ENCODE assay signal across 8 cellular contexts in genomic region chr3:171458857-171459129, GRCh38. TPM values are rescaled to one million over a fixed set of nuclear protein-coding genes. Genes with fewer than 3 reads are reported as not detected.
DNase-seq lines count a peak whose midpoint lies in the region; ATAC-seq, FAIRE-seq and TF ChIP-seq lines count a peak whose summit lies in the region.

No MANE protein-coding gene starts in this region.

- TF ChIP-seq CTCF in CD14-positive monocyte (IDR thresholded peaks at IDR 0.05) (no peak), MM.1S (IDR thresholded peaks at IDR 0.05; ENCODE audit: low read length) (no peak), endothelial cell of umbilical vein (IDR thresholded peaks at IDR 0.05; ENCODE audit: extremely low read depth in 1 of 2, insufficient read depth in 1 of 2, low read depth in 1 of 2, low read length in 2 of 2) (no peak)

- H3K27ac Mint-ChIP-seq in CD14-positive monocyte: peak overlapping the region in 1 of 7 donors; percentile 10

- H3K4ac ChIP-seq in neuronal stem cell (ENCODE audit: low read length): no peak overlapping the region

- DNase-seq in CD14-positive monocyte (ENCODE audit: low spot score) (no peak), MM.1S (no peak), endothelial cell of umbilical vein (ENCODE audit: low read depth, low spot score) (no peak), neuronal stem cell (ENCODE audit: low spot score) (peak; percentile 8), OCI-M2 (lab: John Stamatoyannopoulos, UW; ENCODE audit: unreplicated experiment) (no peak), NCI-H1694 (lab: John Stamatoyannopoulos, UW) (no peak), GM12892 (ENCODE audit: insufficient read length) (no peak)

- no peaks in the 10 kb centered on the region for H3K9me2 ChIP-seq in MM.1S (replicated peaks; ENCODE audit: insufficient read depth, low read length)

- no peaks in the 10 kb centered on the region for H3K27me3 ChIP-seq in MM.1S (replicated peaks; ENCODE audit: insufficient read depth, low read length)
- no peaks in the 10 kb centered on the region for H3K27me3 ChIP-seq in endothelial cell of umbilical vein (ENCODE audit: control insufficient read depth in 2 of 2, insufficient read depth in 2 of 2, low read length in 2 of 2)
- peaks cover 0 to 32% (median 0%) of the 10 kb centered on the region in 3 experiments for H3K27me3 ChIP-seq in neuronal stem cell (ENCODE audit: control insufficient read depth in 3 of 3, insufficient read depth in 3 of 3, low read depth in 1 of 3, low read length in 3 of 3)

- H2BK15ac ChIP-seq in neuronal stem cell (ENCODE audit: low read length): no peak overlapping the region

- H3K4me1 ChIP-seq in MM.1S (ENCODE audit: low read length): peaks cover 5% of the 10 kb centered on the region
- H3K4me1 ChIP-seq in endothelial cell of umbilical vein (ENCODE audit: control insufficient read depth, extremely low read depth, insufficient read depth, low read length): peaks cover 25% of the 10 kb centered on the region
- peaks cover 11 to 13% of the 10 kb centered on the region in 2 donors for H3K4me1 ChIP-seq in neuronal stem cell (ENCODE audit: control insufficient read depth in 2 of 2, insufficient read depth in 1 of 2, low read depth in 1 of 2, low read length in 2 of 2)

- no peaks in the 10 kb centered on the region for H3F3A ChIP-seq in MM.1S (ENCODE audit: insufficient read depth, low read length)

- FAIRE-seq in endothelial cell of umbilical vein (lab: Jason Lieb, UNC) (peak; percentile 12), GM12892 (lab: Jason Lieb, UNC) (no peak)

- H2AK5ac ChIP-seq in neuronal stem cell (ENCODE audit: low read depth, low read length): no peak overlapping the region

- POLR2A ChIA-PET in endothelial cell of umbilical vein (lab: Charles Lee): no interaction called here

- H3K9me3 ChIP-seq in MM.1S (replicated peaks; ENCODE audit: insufficient read depth, low read length) (no peaks in the 10 kb centered on the region), endothelial cell of umbilical vein (replicated peaks; ENCODE audit: control insufficient read depth, insufficient read depth, low read length) (no peaks in the 10 kb centered on the region), neuronal stem cell (replicated peaks in 1 of 2; ENCODE audit: control insufficient read depth in 2 of 2, insufficient read depth in 1 of 2, low read depth in 1 of 2, low read length in 2 of 2) (peaks cover 0 to 6% of the 10 kb centered on the region in 2 donors)

- H2BK12ac ChIP-seq in neuronal stem cell (ENCODE audit: low read length): no peak overlapping the region

- CTCF ChIA-PET in endothelial cell of umbilical vein (lab: Charles Lee): interaction anchor here (1.1 to 3.6 kb wide), 2 partner anchors 93 to 271 kb away, joined by 3 to 27 read pairs; no protein-coding TSS in a partner anchor

- H3K27me3 Mint-ChIP-seq in CD14-positive monocyte (ENCODE audit: low read depth in 3 of 3): peaks cover 49 to 58% (median 50%) of the 10 kb centered on the region in 3 donors

- H3K9ac ChIP-seq in MM.1S (ENCODE audit: low read length) (no peak overlapping the region), endothelial cell of umbilical vein (replicated peaks; ENCODE audit: extremely low read depth, insufficient read depth, low read length) (peak overlapping the region; percentile 51), neuronal stem cell (ENCODE audit: low read depth, low read length, poor library complexity) (no peak overlapping the region)

- H3K4me3 ChIP-seq in MM.1S (ENCODE audit: low read length) (peak overlapping the region; percentile 89), endothelial cell of umbilical vein (replicated peaks in 1 of 3; ENCODE audit: insufficient read depth in 1 of 3, low read depth in 1 of 3, low read length in 3 of 3) (peak overlapping the region; percentile 74 to 91 (median 89)), neuronal stem cell (ENCODE audit: low read length in 2 of 2) (peak overlapping the region; percentile 82 to 89)

- H3K9me3 Mint-ChIP-seq in CD14-positive monocyte: peaks cover 0 to 13% (median 2%) of the 10 kb centered on the region in 7 donors

- no peaks in the 10 kb centered on the region for H3K36me3 ChIP-seq in MM.1S (replicated peaks; ENCODE audit: insufficient read depth, low read length)
- H3K36me3 ChIP-seq in endothelial cell of umbilical vein (ENCODE audit: control insufficient read depth in 2 of 2, extremely low read depth in 1 of 2, insufficient read depth in 2 of 2, low read length in 2 of 2): no peaks in the 10 kb centered on the region
- no peaks in the 10 kb centered on the region for H3K36me3 ChIP-seq in neuronal stem cell (replicated peaks in 1 of 2; ENCODE audit: control insufficient read depth in 2 of 2, insufficient read depth in 2 of 2, low read length in 2 of 2)

- no peak overlapping the region for H4K91ac ChIP-seq in neuronal stem cell (ENCODE audit: low read depth, low read length, poor library complexity)

- H4K20me1 ChIP-seq in MM.1S (ENCODE audit: insufficient read depth, low read length): no peaks in the 10 kb centered on the region
- no peaks in the 10 kb centered on the region for H4K20me1 ChIP-seq in endothelial cell of umbilical vein (replicated peaks; ENCODE audit: control insufficient read depth, extremely low read depth, insufficient read depth, low read length)

- H3K4me3 Mint-ChIP-seq in CD14-positive monocyte: peak overlapping the region; percentile 97 to 99

- intact Hi-C loops in CD14-positive monocyte (cut with micrococcal nuclease) (no loop called here), endothelial cell of umbilical vein (cut with micrococcal nuclease) (loop anchor here (5.0 kb wide), 2 partner anchors 86 to 126 kb away; no protein-coding TSS in a partner anchor)

- H3K4me2 ChIP-seq in MM.1S (ENCODE audit: low read depth, low read length): peak overlapping the region; percentile 77
- peak overlapping the region; percentile 96 for H3K4me2 ChIP-seq in endothelial cell of umbilical vein (ENCODE audit: insufficient read depth, low read length)
- H3K4me2 ChIP-seq in neuronal stem cell (ENCODE audit: insufficient read depth, low read length, poor library complexity, severe bottlenecking): peak overlapping the region; percentile 90

- peaks cover 6 to 7% of the 10 kb centered on the region in 2 donors for H3K36me3 Mint-ChIP-seq in CD14-positive monocyte

- TF ChIP-seq POLR2A in endothelial cell of umbilical vein (IDR thresholded peaks at IDR 0.05; ENCODE audit: low read depth, low read length) (no peak), GM12892 (IDR thresholded peaks at IDR 0.05; ENCODE audit: low read depth, low read length) (no peak)

- no CpG with 5 or more reads among the region's 6 CpGs for WGBS in neuronal stem cell (ENCODE audit: extremely low coverage in 2 of 2, insufficient read length in 2 of 2, insufficient replicate concordance in 1 of 2), 2 donors

- dilution Hi-C loops in endothelial cell of umbilical vein (cut with MboI; ENCODE audit: extremely low pct_ligation_motif_present, low sequenced_read_pairs): no loop called here

- H3K4me1 Mint-ChIP-seq in CD14-positive monocyte: peaks cover 42% of the 10 kb centered on the region

- H3K18ac ChIP-seq in neuronal stem cell (ENCODE audit: low read length): no peak overlapping the region

- H2AFZ ChIP-seq in MM.1S (ENCODE audit: low read length): peak overlapping the region; percentile 94
- peak overlapping the region; percentile 38 for H2AFZ ChIP-seq in endothelial cell of umbilical vein (ENCODE audit: low read depth, low read length)
- H2AFZ ChIP-seq in neuronal stem cell (ENCODE audit: low read length): peak overlapping the region; percentile 93

- no peak overlapping the region for H2BK120ac ChIP-seq in neuronal stem cell (ENCODE audit: low read depth, low read length)

- no peak overlapping the region for H3K27ac ChIP-seq in MM.1S (ENCODE audit: low read length)
- peak overlapping the region; percentile 18 for H3K27ac ChIP-seq in endothelial cell of umbilical vein (ENCODE audit: insufficient read depth, low read depth, low read length)
- H3K27ac ChIP-seq in neuronal stem cell (replicated peaks; ENCODE audit: low read length): no peak overlapping the region

- H3K79me2 ChIP-seq in MM.1S (ENCODE audit: low read length) (no peaks in the 10 kb centered on the region), endothelial cell of umbilical vein (ENCODE audit: control insufficient read depth, insufficient read depth, low read length) (peaks cover 53% of the 10 kb centered on the region)

- no peaks in the 10 kb centered on the region for H3K9me1 ChIP-seq in endothelial cell of umbilical vein (replicated peaks; ENCODE audit: control insufficient read depth, extremely low read depth, insufficient read depth, low read length)

- BruUV-seq in endothelial cell of umbilical vein (replicated peaks; lab: Mats Ljungman, UMichigan): TSS peak; percentile 50

- no peak for ATAC-seq in GM19397 (IDR thresholded peaks at IDR 0.05; ENCODE audit: unreplicated experiment)

- H3K14ac ChIP-seq in neuronal stem cell (ENCODE audit: low read length): no peak overlapping the region

- no peaks in the 10 kb centered on the region for H3K79me1 ChIP-seq in neuronal stem cell (ENCODE audit: low read depth, low read length)

- no peak overlapping the region for H2BK5ac ChIP-seq in neuronal stem cell (ENCODE audit: low read length)

- H4K8ac ChIP-seq in neuronal stem cell (ENCODE audit: low read depth, low read length): no peak overlapping the region

- H3K23ac ChIP-seq in neuronal stem cell (ENCODE audit: low read depth, low read length, poor library complexity): no peak overlapping the region

TF ChIP-seq in endothelial cell of umbilical vein, 7 proteins besides CTCF, POLR2A, EP300 and RAD21 (continues in another document):
- TF ChIP-seq EZH2 (IDR thresholded peaks at IDR 0.05; ENCODE audit: borderline replicate concordance, low read depth, low read length, severe bottlenecking): no peak
- TF ChIP-seq GATA2 (IDR thresholded peaks at IDR 0.05; ENCODE audit: insufficient read depth, insufficient read length, low read depth, low read length): no peak
- TF ChIP-seq JUN (IDR thresholded peaks at IDR 0.05; ENCODE audit: borderline replicate concordance, insufficient read depth, insufficient read length, low read depth): no peak
- no peak for TF ChIP-seq POLR2AphosphoS5 (IDR thresholded peaks at IDR 0.05; ENCODE audit: insufficient read depth, low read depth, low read length)
- TF ChIP-seq FOS (IDR thresholded peaks at IDR 0.05; ENCODE audit: borderline replicate concordance, insufficient read depth, low read length): no peak
- TF ChIP-seq MYC (IDR thresholded peaks at IDR 0.05; ENCODE audit: low read depth, low read length): no peak

RNA-seq across cellular contexts. Expression of gene TNIK, which starts 1.4 kb away (rescaled TPM):
- under 1 TPM; 0.36 to 0.75 TPM for polyA plus RNA-seq in CD14-positive monocyte
- total RNA-seq in endothelial cell of umbilical vein: 29.6 and 39.7 TPM in 2 replicates
- 8.4 and 10.9 TPM in 2 replicates for polyA plus RNA-seq in endothelial cell of umbilical vein
- polyA plus RNA-seq in endothelial cell of umbilical vein (2011; cell fraction: cytosol; rRNA removed): 13.1 and 16.0 TPM in 2 replicates
- polyA plus RNA-seq in endothelial cell of umbilical vein (2011; cell fraction: nucleus; rRNA removed): 47.2 and 66.5 TPM in 2 replicates
- polyA plus RNA-seq in endothelial cell of umbilical vein (2012): 28.6 and 47.4 TPM in 2 replicates
- polyA minus RNA-seq in endothelial cell of umbilical vein: 47.3 and 56.8 TPM in 2 replicates
- polyA minus RNA-seq in endothelial cell of umbilical vein (2011; cell fraction: cytosol; rRNA and poly(A)+ RNA removed): 0.41 TPM
- 96.8 and 159 TPM in 2 replicates for polyA minus RNA-seq in endothelial cell of umbilical vein (2011; cell fraction: nucleus; rRNA and poly(A)+ RNA removed)
- 3.5 TPM for polyA plus RNA-seq in neuronal stem cell (2013, experiment 1 of 2)
- 3.1 TPM for polyA plus RNA-seq in neuronal stem cell (2013, experiment 2 of 2)
- 30.6 TPM for polyA plus RNA-seq in GM12892 (2012; ENCODE audit: missing spikeins)

Comparison
In these comparisons a context has a peak if more than half of its experiments do, and no peak if none do; other contexts are left out.
1. H2AFZ ChIP-seq: peak in every context shown above with its lines; median percentile 94 in MM.1S; 93 in neuronal stem cell; 38 in endothelial cell of umbilical vein.